Comparison of ENCODE assay signal across 1 cellular context in the genomic region with DNA sequence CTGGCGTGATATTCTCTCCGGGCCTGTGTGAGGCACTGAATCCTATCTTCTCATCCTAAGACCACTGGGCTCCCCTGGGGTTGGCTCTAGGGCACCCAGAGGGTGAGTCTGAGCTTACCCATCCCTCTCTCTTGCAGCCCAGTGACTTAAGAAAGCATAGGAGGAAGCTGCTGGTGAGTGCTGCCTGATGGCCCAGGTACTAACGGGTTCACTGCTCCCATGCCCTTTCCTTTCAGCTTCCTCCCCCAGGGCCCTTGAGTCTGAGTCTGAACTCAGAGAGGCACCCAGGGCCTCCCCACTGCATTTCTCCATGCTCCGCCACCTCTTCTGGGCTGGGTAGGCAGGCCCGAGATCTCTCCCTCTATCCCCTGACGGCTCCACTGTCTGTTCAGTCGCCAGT.
TF ChIP-seq lines count a peak whose summit lies in the region.

No MANE protein-coding gene starts in this region.

TF ChIP-seq in H1, 55 proteins besides CTCF, POLR2A, EP300 and RAD21:
- TF ChIP-seq CBX5 (IDR thresholded peaks at IDR 0.05; ENCODE audit: low read depth, low read length) (no peak), RBBP5 (IDR thresholded peaks at IDR 0.05; ENCODE audit: borderline replicate concordance, low read depth, low read length) (no peak), GTF2F1 (IDR thresholded peaks at IDR 0.05; ENCODE audit: borderline replicate concordance, low read depth, low read length) (no peak), KDM4A (IDR thresholded peaks at IDR 0.05; ENCODE audit: low read depth, low read length, severe bottlenecking) (no peak), RNF2 (IDR thresholded peaks at IDR 0.05; ENCODE audit: borderline replicate concordance, low read depth, low read length, missing control alignments, poor library complexity, severe bottlenecking) (no peak), JUN (IDR thresholded peaks at IDR 0.05; ENCODE audit: low read depth, low read length) (no peak), NANOG (IDR thresholded peaks at IDR 0.05; ENCODE audit: insufficient read depth, low read depth, low read length, poor library complexity, severe bottlenecking) (no peak), JUND (IDR thresholded peaks at IDR 0.05; ENCODE audit: low read length) (no peak), POU5F1 (IDR thresholded peaks at IDR 0.05; ENCODE audit: low read depth, low read length) (no peak), CHD1 (IDR thresholded peaks at IDR 0.05; ENCODE audit: low read depth, low read length) (no peak), GABPA (IDR thresholded peaks at IDR 0.05; ENCODE audit: borderline replicate concordance, insufficient read depth, low read length) (no peak)
- TF ChIP-seq, protein P1, sequence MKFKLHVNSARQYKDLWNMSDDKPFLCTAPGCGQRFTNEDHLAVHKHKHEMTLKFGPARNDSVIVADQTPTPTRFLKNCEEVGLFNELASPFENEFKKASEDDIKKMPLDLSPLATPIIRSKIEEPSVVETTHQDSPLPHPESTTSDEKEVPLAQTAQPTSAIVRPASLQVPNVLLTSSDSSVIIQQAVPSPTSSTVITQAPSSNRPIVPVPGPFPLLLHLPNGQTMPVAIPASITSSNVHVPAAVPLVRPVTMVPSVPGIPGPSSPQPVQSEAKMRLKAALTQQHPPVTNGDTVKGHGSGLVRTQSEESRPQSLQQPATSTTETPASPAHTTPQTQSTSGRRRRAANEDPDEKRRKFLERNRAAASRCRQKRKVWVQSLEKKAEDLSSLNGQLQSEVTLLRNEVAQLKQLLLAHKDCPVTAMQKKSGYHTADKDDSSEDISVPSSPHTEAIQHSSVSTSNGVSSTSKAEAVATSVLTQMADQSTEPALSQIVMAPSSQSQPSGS (IDR thresholded peaks at IDR 0.05; ENCODE audit: low read length): no peak
- TF ChIP-seq, protein P2, sequence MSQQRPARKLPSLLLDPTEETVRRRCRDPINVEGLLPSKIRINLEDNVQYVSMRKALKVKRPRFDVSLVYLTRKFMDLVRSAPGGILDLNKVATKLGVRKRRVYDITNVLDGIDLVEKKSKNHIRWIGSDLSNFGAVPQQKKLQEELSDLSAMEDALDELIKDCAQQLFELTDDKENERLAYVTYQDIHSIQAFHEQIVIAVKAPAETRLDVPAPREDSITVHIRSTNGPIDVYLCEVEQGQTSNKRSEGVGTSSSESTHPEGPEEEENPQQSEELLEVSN (IDR thresholded peaks at IDR 0.05): no peak
